ENCODE assay signal across 23 cellular contexts in the genomic region with DNA sequence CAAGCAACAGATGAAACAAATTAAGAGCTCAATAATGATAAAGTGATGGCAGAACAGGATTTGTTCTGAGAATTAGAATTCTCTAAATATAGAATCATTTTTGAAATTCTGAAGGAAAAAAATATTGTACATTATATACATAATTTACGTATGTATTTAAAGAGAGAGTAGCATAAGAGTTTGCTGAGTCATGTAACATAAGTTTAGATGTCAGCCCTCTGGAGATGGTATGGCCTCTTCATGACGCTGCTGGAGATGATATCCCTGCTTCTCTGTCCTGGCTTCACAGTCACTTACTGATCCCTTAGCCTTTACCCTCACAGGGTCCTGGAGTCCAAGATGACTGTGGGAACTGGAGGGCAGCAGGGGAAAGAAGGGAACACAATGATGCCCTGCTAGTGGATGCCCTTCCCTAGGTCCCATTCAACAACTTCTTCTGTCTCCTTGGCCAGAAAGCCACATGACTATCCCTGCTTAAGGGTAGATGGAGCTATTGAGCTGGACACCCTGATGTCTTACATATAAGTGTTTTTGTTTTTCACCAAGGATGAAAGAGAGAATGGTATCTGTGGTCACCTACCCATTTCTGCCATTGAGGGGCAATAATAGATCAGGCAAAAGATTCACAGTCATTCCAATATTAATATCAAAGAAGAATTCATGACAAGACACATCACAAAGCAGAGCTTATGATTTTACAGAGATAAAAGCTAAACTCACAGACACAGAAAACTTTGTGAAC.
DNase-seq lines count a peak whose midpoint lies in the region; TF ChIP-seq lines count a peak whose summit lies in the region.
"Had no signal": no experiment of that assay in that cellular context is flagged by ENCODE, and none has a peak within 500 bp of the region (broad histone marks: within the 10 kb centered on the region; RNA-seq: fewer than 3 reads in every experiment).

No MANE protein-coding gene starts in this region.

- no peak overlapping the region for H3K4me3 Mint-ChIP-seq in chondrocyte (ENCODE audit: unreplicated experiment)
- no peak overlapping the region for H3K4me3 Mint-ChIP-seq in Calu3 (ENCODE audit: low read depth, unreplicated experiment)
- H3K4me3 Mint-ChIP-seq: activated CD8-positive, alpha-beta memory T cell treated with anti-CD3 and anti-CD28 coated beads, Interleukin-2, amount 10 ng/mL, durations not matched to agents 7 days and 5 days; activated naive CD8-positive, alpha-beta T cell treated with anti-CD3 and anti-CD28 coated beads for 36 hours; naive B cell had no signal

- H4K20me1 ChIP-seq in OCI-LY1 (ENCODE audit: insufficient read depth, low read length): no peaks in the 10 kb centered on the region

- H3K4me2 ChIP-seq in OCI-LY1 (ENCODE audit: low read length): no peak overlapping the region

- no peak overlapping the region for H3K4me3 ChIP-seq in AG10803 (ENCODE audit: low read length)
- no peak overlapping the region for H3K4me3 ChIP-seq in OCI-LY1 (ENCODE audit: low read depth, low read length, poor library complexity, severe bottlenecking)
- H3K4me3 ChIP-seq: colonic mucosa, heart right ventricle, pancreas, sigmoid colon, tibial nerve had no signal

- no peaks in the 10 kb centered on the region for H3K79me2 ChIP-seq in OCI-LY1 (ENCODE audit: insufficient read depth, low read length)

- TF ChIP-seq CTCF in AG10803 (conservative IDR thresholded peaks at IDR 0.05; ENCODE audit: low read length) (peak; percentile 36), OCI-LY1 (IDR thresholded peaks at IDR 0.05; ENCODE audit: low read length) (peak; percentile 30; the same call in 1 of the 2 replicates), chondrocyte (IDR thresholded peaks at IDR 0.05) (peak; percentile 48), Calu3 (IDR thresholded peaks at IDR 0.05; ENCODE audit: unreplicated experiment) (no peak)

- no TSS peak for BruUV-seq in Calu3 (replicated peaks; lab: Mats Ljungman, UMichigan)

- no peaks in the 10 kb centered on the region for H3K36me3 ChIP-seq in OCI-LY1 (ENCODE audit: insufficient read depth, low read length)
- H3K36me3 ChIP-seq: colonic mucosa, heart right ventricle, pancreas, sigmoid colon, tibial nerve had no signal

- no peaks in the 10 kb centered on the region for H3K27me3 ChIP-seq in OCI-LY1 (ENCODE audit: insufficient read depth, low read length)
- H3K27me3 ChIP-seq: colonic mucosa, pancreas, sigmoid colon, tibial nerve had no signal

- H3K36me3 Mint-ChIP-seq in chondrocyte (ENCODE audit: low read depth) (no peaks in the 10 kb centered on the region), Calu3 (ENCODE audit: insufficient read depth, unreplicated experiment) (no peaks in the 10 kb centered on the region)
- H3K36me3 Mint-ChIP-seq: activated CD8-positive, alpha-beta memory T cell treated with anti-CD3 and anti-CD28 coated beads, Interleukin-2, amount 10 ng/mL, durations not matched to agents 7 days and 5 days; activated naive CD8-positive, alpha-beta T cell treated with anti-CD3 and anti-CD28 coated beads for 36 hours; naive B cell had no signal

- H2AFZ ChIP-seq in OCI-LY1 (ENCODE audit: low read length): no peak overlapping the region

- no peaks in the 10 kb centered on the region for H3K27me3 Mint-ChIP-seq in chondrocyte (ENCODE audit: low read depth)
- no peaks in the 10 kb centered on the region for H3K27me3 Mint-ChIP-seq in Calu3 (ENCODE audit: unreplicated experiment)
- H3K27me3 Mint-ChIP-seq: activated CD8-positive, alpha-beta memory T cell treated with anti-CD3 and anti-CD28 coated beads, Interleukin-2, amount 10 ng/mL, durations not matched to agents 7 days and 5 days had no signal

- H3K4me1 Mint-ChIP-seq in chondrocyte (ENCODE audit: low read depth): no peaks in the 10 kb centered on the region
- H3K4me1 Mint-ChIP-seq in Calu3 (ENCODE audit: low read depth, unreplicated experiment): no peaks in the 10 kb centered on the region
- H3K4me1 Mint-ChIP-seq: activated CD8-positive, alpha-beta memory T cell treated with anti-CD3 and anti-CD28 coated beads, Interleukin-2, amount 10 ng/mL, durations not matched to agents 7 days and 5 days; activated naive CD8-positive, alpha-beta T cell treated with anti-CD3 and anti-CD28 coated beads for 36 hours; naive B cell had no signal

- no peaks in the 10 kb centered on the region for H3K9me3 ChIP-seq in OCI-LY1 (ENCODE audit: low read length)
- H3K9me3 ChIP-seq: colonic mucosa, pancreas, sigmoid colon, tibial nerve had no signal

- intact Hi-C loops in Calu3 (cut with micrococcal nuclease; ENCODE audit: unreplicated experiment): no loop called here

- H3K27ac Mint-ChIP-seq in chondrocyte (ENCODE audit: unreplicated experiment) (no peak overlapping the region), Calu3 (ENCODE audit: unreplicated experiment) (no peak overlapping the region)
- H3K27ac Mint-ChIP-seq: activated CD8-positive, alpha-beta memory T cell treated with anti-CD3 and anti-CD28 coated beads, Interleukin-2, amount 10 ng/mL, durations not matched to agents 7 days and 5 days; activated naive CD8-positive, alpha-beta T cell treated with anti-CD3 and anti-CD28 coated beads for 36 hours; naive B cell had no signal

- no peak overlapping the region for H3K9ac ChIP-seq in OCI-LY1 (ENCODE audit: low read length)

- H3K4me1 ChIP-seq in OCI-LY1 (ENCODE audit: insufficient read depth, low read length, severe bottlenecking): no peaks in the 10 kb centered on the region
- H3K4me1 ChIP-seq: colonic mucosa, heart right ventricle, pancreas, sigmoid colon, tibial nerve had no signal

- H3K9me2 ChIP-seq in OCI-LY1 (ENCODE audit: low read depth, low read length): no peaks in the 10 kb centered on the region

- CTCF ChIA-PET in Calu3 (lab: Charles Lee): interaction anchor here (0.6 to 0.7 kb wide), 2 partner anchors 31 to 45 kb away, joined by 4 to 7 read pairs; no protein-coding TSS in a partner anchor

- peak; percentile 7 for DNase-seq in AG10803 (ENCODE audit: low read depth)
- DNase-seq in HT1080 (ENCODE audit: low read depth): peak; percentile 7
- DNase-seq in chondrocyte (ENCODE audit: low spot score): no peak
- no peak for DNase-seq in Calu3
- DNase-seq in NCI-H1436 treated with DMSO at 0.1 percent for 48 hours (lab: John Stamatoyannopoulos, UW): no peak
- no peak for DNase-seq in stimulated activated CD8-positive, alpha-beta memory T cell treated with anti-CD3 and anti-CD28 coated beads, Interleukin-4, amount 100 ng/mL, for 48 hours
- DNase-seq in stimulated activated CD4-positive, alpha-beta T cell treated with anti-CD3 and anti-CD28 coated beads, Interleukin-4, amount 100 ng/mL, for 24 hours: no peak
- DNase-seq: activated CD4-positive, alpha-beta T cell treated with anti-CD3 and anti-CD28 coated beads for 48 hours; activated CD8-positive, alpha-beta memory T cell treated with anti-CD3 and anti-CD28 coated beads, Interleukin-2, amount 10 ng/mL, durations not matched to agents 7 days and 5 days; activated naive CD8-positive, alpha-beta T cell treated with anti-CD3 and anti-CD28 coated beads for 36 hours; colonic mucosa; GOT3; heart right ventricle; mammary epithelial cell; naive B cell; NCI-H1930; NCI-H526; pancreas; sigmoid colon; stimulated activated naive CD8-positive, alpha-beta T cell treated with anti-CD3 and anti-CD28 coated beads, Interleukin-15, Interleukin-2, amounts not matched to agents 100 U/mL and 50 U/mL, for 24 hours had no signal

- no peaks in the 10 kb centered on the region for H3F3A ChIP-seq in OCI-LY1 (ENCODE audit: insufficient read depth, low read length)

- H3K9me3 Mint-ChIP-seq in chondrocyte (ENCODE audit: low read depth) (peaks cover 13% of the 10 kb centered on the region), Calu3 (ENCODE audit: low read depth, unreplicated experiment) (peaks cover 10% of the 10 kb centered on the region)
- H3K9me3 Mint-ChIP-seq: activated naive CD8-positive, alpha-beta T cell treated with anti-CD3 and anti-CD28 coated beads for 36 hours had no signal

- H3K27ac ChIP-seq in OCI-LY1 (ENCODE audit: low read depth, low read length, poor library complexity, severe bottlenecking): no peak overlapping the region
- H3K27ac ChIP-seq: colonic mucosa, heart right ventricle, pancreas, RWPE1, sigmoid colon, tibial nerve had no signal

Comparison
In these comparisons a context has a peak if more than half of its experiments do, and no peak if none do; other contexts are left out.
1. DNase-seq: peak in AG10803 (single experiment) and HT1080 (single experiment); none in chondrocyte (single experiment), Calu3 (single experiment), NCI-H1436 treated with DMSO at 0.1 percent for 48 hours (single experiment), stimulated activated CD8-positive, alpha-beta memory T cell treated with anti-CD3 and anti-CD28 coated beads, Interleukin-4, amount 100 ng/mL, for 48 hours (single experiment) and stimulated activated CD4-positive, alpha-beta T cell treated with anti-CD3 and anti-CD28 coated beads, Interleukin-4, amount 100 ng/mL, for 24 hours (single experiment).